In genomic region chr4:158833602-158834001, GRCh38 we compare ENCODE assay signal across 29 cellular contexts.
"Had no signal": no experiment of that assay in that cellular context is flagged by ENCODE, and none has a peak within 500 bp of the region (broad histone marks: within the 10 kb centered on the region; RNA-seq: fewer than 3 reads in every experiment).

No MANE protein-coding gene starts in this region.

- H3K4me3 ChIP-seq: adrenal gland, MG63, SJCRH30 had no signal

- H3K4me3 Mint-ChIP-seq: activated CD4-positive, alpha-beta memory T cell treated with anti-CD3 and anti-CD28 coated beads for 36 hours; activated naive CD4-positive, alpha-beta T cell treated with anti-CD3 and anti-CD28 coated beads, Interleukin-2, amount 10 ng/mL, durations not matched to agents 7 days and 5 days; activated naive CD8-positive, alpha-beta T cell treated with anti-CD3 and anti-CD28 coated beads, Interleukin-2, amount 10 ng/mL, durations not matched to agents 7 days and 5 days; activated T-cell treated with anti-CD3 and anti-CD28 coated beads, Interleukin-2, amount 50 U/mL, for 4 hours; T-helper 1 cell treated with Interleukin-12 subunit alpha and Interleukin-12 subunit beta and Interleukin-4 antibody, amounts not matched to agents 30 μg/mL and 1 μg/mL, for 36 hours; WTC11 had no signal

- H3K4me1 ChIP-seq: adrenal gland, SJCRH30 had no signal

- H3K27ac ChIP-seq: adrenal gland, SJCRH30 had no signal

- H3K36me3 ChIP-seq: MG63, SJCRH30 had no signal

- H3K27me3 ChIP-seq: adrenal gland, MG63, SJCRH30 had no signal

- H3K9me3 Mint-ChIP-seq: activated CD4-positive, alpha-beta memory T cell treated with anti-CD3 and anti-CD28 coated beads for 36 hours; activated naive CD4-positive, alpha-beta T cell treated with anti-CD3 and anti-CD28 coated beads, Interleukin-2, amount 10 ng/mL, durations not matched to agents 7 days and 5 days; activated naive CD8-positive, alpha-beta T cell treated with anti-CD3 and anti-CD28 coated beads, Interleukin-2, amount 10 ng/mL, durations not matched to agents 7 days and 5 days; activated T-cell treated with anti-CD3 and anti-CD28 coated beads, Interleukin-2, amount 50 U/mL, for 4 hours; activated T-helper 2 cell treated with anti-CD3 and anti-CD28 coated beads, Interferon-gamma antibody, Interleukin-2, Interleukin-4, amounts not matched to agents 10 μg/mL and 5 μg/mL and 100 μg/mL, durations not matched to agents 14 hours and 24 hours and 36 hours; T-helper 1 cell treated with Interleukin-12 subunit alpha and Interleukin-12 subunit beta and Interleukin-4 antibody, amounts not matched to agents 30 μg/mL and 1 μg/mL, for 36 hours; WTC11 had no signal

- DNase-seq: activated CD4-positive, alpha-beta memory T cell treated with anti-CD3 and anti-CD28 coated beads for 36 hours; activated CD4-positive, alpha-beta T cell treated with anti-CD3 and anti-CD28 coated beads for 48 hours; activated CD4-positive, CD25-positive, alpha-beta regulatory T cell treated with anti-CD3 and anti-CD28 coated beads, Interleukin-2, amount 50 U/mL, for 72 hours; activated CD8-positive, alpha-beta memory T cell treated with anti-CD3 and anti-CD28 coated beads for 24 hours; activated gamma-delta T cell treated with Interleukin-2 at 50 U/mL for 16 hours; activated naive CD4-positive, alpha-beta T cell treated with anti-CD3 and anti-CD28 coated beads, Interleukin-2, amount 10 ng/mL, durations not matched to agents 7 days and 5 days; activated naive CD8-positive, alpha-beta T cell treated with anti-CD3 and anti-CD28 coated beads, Interleukin-2, amount 10 ng/mL, durations not matched to agents 7 days and 5 days; activated T-cell treated with anti-CD3 and anti-CD28 coated beads, Interleukin-2, amount 50 U/mL, for 4 hours; adrenal gland; anterior cingulate cortex; central memory CD4-positive, alpha-beta T cell; MG63; MV-4-11; NCI-H1092 treated with DMSO at 0.1 percent for 48 hours; NCI-H1417 treated with DMSO at 0.1 percent for 48 hours; NCI-H1694; NCI-H2029; NCI-H2107; NCI-H2171 treated with DMSO at 0.1 percent for 48 hours; NCI-H226; NCI-H510A; NCI-H526 treated with DMSO at 0.1 percent for 48 hours; NCI-H82; Right ventricle myocardium superior; SJCRH30 had no signal

- H3K9me3 ChIP-seq: adrenal gland, MG63, SJCRH30 had no signal

- ATAC-seq: activated T-cell treated with anti-CD3 and anti-CD28 coated beads, Interleukin-2, amount 50 U/mL, for 4 hours; SK-N-SH treated with all-trans-retinoic acid at 6 μM for 48 hours; WTC11 had no signal

- H3K27me3 Mint-ChIP-seq: activated CD4-positive, alpha-beta memory T cell treated with anti-CD3 and anti-CD28 coated beads for 36 hours; activated naive CD4-positive, alpha-beta T cell treated with anti-CD3 and anti-CD28 coated beads, Interleukin-2, amount 10 ng/mL, durations not matched to agents 7 days and 5 days; activated naive CD8-positive, alpha-beta T cell treated with anti-CD3 and anti-CD28 coated beads, Interleukin-2, amount 10 ng/mL, durations not matched to agents 7 days and 5 days had no signal

- H3K27ac Mint-ChIP-seq: activated CD4-positive, alpha-beta memory T cell treated with anti-CD3 and anti-CD28 coated beads for 36 hours; activated naive CD4-positive, alpha-beta T cell treated with anti-CD3 and anti-CD28 coated beads, Interleukin-2, amount 10 ng/mL, durations not matched to agents 7 days and 5 days; activated naive CD8-positive, alpha-beta T cell treated with anti-CD3 and anti-CD28 coated beads, Interleukin-2, amount 10 ng/mL, durations not matched to agents 7 days and 5 days; activated T-helper 2 cell treated with anti-CD3 and anti-CD28 coated beads, Interferon-gamma antibody, Interleukin-2, Interleukin-4, amounts not matched to agents 10 μg/mL and 5 μg/mL and 100 μg/mL, durations not matched to agents 14 hours and 24 hours and 36 hours; WTC11 had no signal
